Comparison of ENCODE assay signal across 10 cellular contexts in genomic region chr1:47416319-47417128, GRCh38. TPM values are rescaled to one million over a fixed set of nuclear protein-coding genes. Genes with fewer than 3 reads are reported as not detected.
DNase-seq lines count a peak whose midpoint lies in the region; ATAC-seq and TF ChIP-seq lines count a peak whose summit lies in the region.
"Had no signal": no experiment of that assay in that cellular context is flagged by ENCODE, and none has a peak within 500 bp of the region (broad histone marks: within the 10 kb centered on the region; RNA-seq: fewer than 3 reads in every experiment).

No MANE protein-coding gene starts in this region.

- H3K4me3 Mint-ChIP-seq in activated CD4-positive, alpha-beta T cell treated with anti-CD3 and anti-CD28 coated beads, Interleukin-2, amount 10 ng/mL, durations not matched to agents 24 days and 14 days: peak overlapping the region; percentile 67
- peak overlapping the region; percentile 50 for H3K4me3 Mint-ChIP-seq in activated CD8-positive, alpha-beta T cell treated with anti-CD3 and anti-CD28 coated beads for 36 hours
- H3K4me3 Mint-ChIP-seq in glutamatergic neuron (ENCODE audit: unreplicated experiment): peak overlapping the region; percentile 68
- peak overlapping the region; percentile 35 for H3K4me3 Mint-ChIP-seq in stimulated activated memory B cell treated with anti-CD40 and anti-IgM and Interleukin-4, amounts not matched to agents 10 μg/mL and 1 μg/mL and 100 μg/mL, for 72 hours

- ATAC-seq in activated CD8-positive, alpha-beta T cell treated with anti-CD3 and anti-CD28 coated beads for 36 hours: peak; percentile 53
- no peak for ATAC-seq in stimulated activated memory B cell treated with anti-CD40 and anti-IgM and Interleukin-4, amounts not matched to agents 10 μg/mL and 1 μg/mL and 100 μg/mL, for 72 hours
- ATAC-seq in HG03378 (IDR thresholded peaks at IDR 0.05; ENCODE audit: unreplicated experiment): no peak

- no peak overlapping the region for H3K27ac Mint-ChIP-seq in activated CD4-positive, alpha-beta T cell treated with anti-CD3 and anti-CD28 coated beads, Interleukin-2, amount 10 ng/mL, durations not matched to agents 24 days and 14 days
- no peak overlapping the region for H3K27ac Mint-ChIP-seq in activated CD8-positive, alpha-beta T cell treated with anti-CD3 and anti-CD28 coated beads for 36 hours
- H3K27ac Mint-ChIP-seq in glutamatergic neuron (ENCODE audit: unreplicated experiment): no peak overlapping the region
- H3K27ac Mint-ChIP-seq in stimulated activated memory B cell treated with anti-CD40 and anti-IgM and Interleukin-4, amounts not matched to agents 10 μg/mL and 1 μg/mL and 100 μg/mL, for 72 hours: no peak overlapping the region

- intact Hi-C loops in activated CD4-positive, alpha-beta T cell treated with anti-CD3 and anti-CD28 coated beads, Interleukin-2, amount 10 ng/mL, durations not matched to agents 24 days and 14 days (cut with micrococcal nuclease): no loop called here
- intact Hi-C loops in activated CD8-positive, alpha-beta T cell treated with anti-CD3 and anti-CD28 coated beads for 36 hours (cut with micrococcal nuclease): no loop called here

- H3K36me3 Mint-ChIP-seq in activated CD4-positive, alpha-beta T cell treated with anti-CD3 and anti-CD28 coated beads, Interleukin-2, amount 10 ng/mL, durations not matched to agents 24 days and 14 days (ENCODE audit: low read depth): no peaks in the 10 kb centered on the region
- no peaks in the 10 kb centered on the region for H3K36me3 Mint-ChIP-seq in activated CD8-positive, alpha-beta T cell treated with anti-CD3 and anti-CD28 coated beads for 36 hours (ENCODE audit: low read depth)
- H3K36me3 Mint-ChIP-seq in glutamatergic neuron (ENCODE audit: unreplicated experiment): no peaks in the 10 kb centered on the region
- H3K36me3 Mint-ChIP-seq in stimulated activated memory B cell treated with anti-CD40 and anti-IgM and Interleukin-4, amounts not matched to agents 10 μg/mL and 1 μg/mL and 100 μg/mL, for 72 hours: no peaks in the 10 kb centered on the region

- CTCF ChIA-PET in activated CD8-positive, alpha-beta T cell treated with anti-CD3 and anti-CD28 coated beads for 36 hours (lab: Charles Lee): interaction anchor here (1.2 kb wide), 1 partner anchor 20 kb away, joined by 3 read pairs; no protein-coding TSS in a partner anchor

- no peak for TF ChIP-seq CTCF in activated CD8-positive, alpha-beta T cell treated with anti-CD3 and anti-CD28 coated beads for 36 hours (IDR thresholded peaks at IDR 0.05)
- TF ChIP-seq CTCF in glutamatergic neuron (IDR thresholded peaks at IDR 0.05; ENCODE audit: partially characterized antibody, unreplicated experiment): no peak

- H3K4me1 Mint-ChIP-seq in activated CD4-positive, alpha-beta T cell treated with anti-CD3 and anti-CD28 coated beads, Interleukin-2, amount 10 ng/mL, durations not matched to agents 24 days and 14 days: peaks cover 7% of the 10 kb centered on the region
- H3K4me1 Mint-ChIP-seq in activated CD8-positive, alpha-beta T cell treated with anti-CD3 and anti-CD28 coated beads for 36 hours (ENCODE audit: low read depth): peaks cover 6% of the 10 kb centered on the region
- H3K4me1 Mint-ChIP-seq in glutamatergic neuron (ENCODE audit: low read depth, unreplicated experiment): no peaks in the 10 kb centered on the region
- peaks cover 6% of the 10 kb centered on the region for H3K4me1 Mint-ChIP-seq in stimulated activated memory B cell treated with anti-CD40 and anti-IgM and Interleukin-4, amounts not matched to agents 10 μg/mL and 1 μg/mL and 100 μg/mL, for 72 hours

- H3K9me3 Mint-ChIP-seq in activated CD4-positive, alpha-beta T cell treated with anti-CD3 and anti-CD28 coated beads, Interleukin-2, amount 10 ng/mL, durations not matched to agents 24 days and 14 days: no peaks in the 10 kb centered on the region
- H3K9me3 Mint-ChIP-seq in activated CD8-positive, alpha-beta T cell treated with anti-CD3 and anti-CD28 coated beads for 36 hours: no peaks in the 10 kb centered on the region
- H3K9me3 Mint-ChIP-seq in glutamatergic neuron (ENCODE audit: unreplicated experiment): peaks cover 8% of the 10 kb centered on the region
- no peaks in the 10 kb centered on the region for H3K9me3 Mint-ChIP-seq in stimulated activated memory B cell treated with anti-CD40 and anti-IgM and Interleukin-4, amounts not matched to agents 10 μg/mL and 1 μg/mL and 100 μg/mL, for 72 hours

- DNase-seq in activated CD4-positive, alpha-beta T cell treated with anti-CD3 and anti-CD28 coated beads, Interleukin-2, amount 10 ng/mL, durations not matched to agents 24 days and 14 days: peak; percentile 70
- no peak for DNase-seq in activated CD4-positive, alpha-beta T cell treated with anti-CD3 and anti-CD28 coated beads for 1 hour
- DNase-seq in activated CD8-positive, alpha-beta T cell treated with anti-CD3 and anti-CD28 coated beads for 36 hours: no peak
- DNase-seq in glutamatergic neuron: peak; percentile 38
- DNase-seq in NK-92 treated with Interleukin-12 subunit alpha and Interleukin-12 subunit beta, amount 100 ng/mL, for 24 hours (lab: John Stamatoyannopoulos, UW): no peak
- no peak for DNase-seq in mucosa of gallbladder (ENCODE audit: low spot score)
- DNase-seq: amygdala had no signal

- POLR2A ChIA-PET in activated CD8-positive, alpha-beta T cell treated with anti-CD3 and anti-CD28 coated beads for 36 hours (lab: Charles Lee): no interaction called here

- H3K27me3 Mint-ChIP-seq in activated CD4-positive, alpha-beta T cell treated with anti-CD3 and anti-CD28 coated beads, Interleukin-2, amount 10 ng/mL, durations not matched to agents 24 days and 14 days: peaks cover 67% of the 10 kb centered on the region
- H3K27me3 Mint-ChIP-seq in activated CD8-positive, alpha-beta T cell treated with anti-CD3 and anti-CD28 coated beads for 36 hours: peaks cover 32% of the 10 kb centered on the region
- peaks cover 30% of the 10 kb centered on the region for H3K27me3 Mint-ChIP-seq in glutamatergic neuron (ENCODE audit: unreplicated experiment)
- H3K27me3 Mint-ChIP-seq in stimulated activated memory B cell treated with anti-CD40 and anti-IgM and Interleukin-4, amounts not matched to agents 10 μg/mL and 1 μg/mL and 100 μg/mL, for 72 hours: peaks cover 68% of the 10 kb centered on the region

RNA-seq across cellular contexts. Expression of gene FOXE3, which starts 0.4 kb away (rescaled TPM):
- not detected in 2 replicates for total RNA-seq in activated CD4-positive, alpha-beta T cell treated with anti-CD3 and anti-CD28 coated beads, Interleukin-2, amount 10 ng/mL, durations not matched to agents 24 days and 14 days
- not detected for total RNA-seq in activated CD8-positive, alpha-beta T cell treated with anti-CD3 and anti-CD28 coated beads for 36 hours
- total RNA-seq in glutamatergic neuron (ENCODE audit: unreplicated experiment) (not detected), mucosa of gallbladder (not detected)
- total RNA-seq: mononuclear cell had no signal

RNA-seq across cellular contexts. Expression of gene FOXD2, which starts 21.3 kb away (rescaled TPM):
- total RNA-seq in activated CD4-positive, alpha-beta T cell treated with anti-CD3 and anti-CD28 coated beads, Interleukin-2, amount 10 ng/mL, durations not matched to agents 24 days and 14 days: 0.07 and 0.09 TPM in 2 replicates
- total RNA-seq in activated CD8-positive, alpha-beta T cell treated with anti-CD3 and anti-CD28 coated beads for 36 hours: under 1 TPM; 0.11 to 0.18 TPM
- not detected for total RNA-seq in glutamatergic neuron (ENCODE audit: unreplicated experiment)
- 0.26 TPM for total RNA-seq in mucosa of gallbladder

Comparison
In these comparisons a context has a peak if more than half of its experiments do, and no peak if none do; other contexts are left out.
1. DNase-seq: peak in activated CD4-positive, alpha-beta T cell treated with anti-CD3 and anti-CD28 coated beads, Interleukin-2, amount 10 ng/mL, durations not matched to agents 24 days and 14 days (single experiment) and glutamatergic neuron (single experiment); none in activated CD4-positive, alpha-beta T cell treated with anti-CD3 and anti-CD28 coated beads for 1 hour (single experiment), activated CD8-positive, alpha-beta T cell treated with anti-CD3 and anti-CD28 coated beads for 36 hours (single experiment), NK-92 treated with Interleukin-12 subunit alpha and Interleukin-12 subunit beta, amount 100 ng/mL, for 24 hours (single experiment) and mucosa of gallbladder (single experiment).
2. Peak in every context shown above with its lines, with median percentiles within 50 percentile points of each other: H3K4me3 Mint-ChIP-seq.